Comparison of ENCODE assay signal across 32 cellular contexts in genomic region chr17:39593371-39593770, GRCh38. TPM values are rescaled to one million over a fixed set of nuclear protein-coding genes. Genes with fewer than 3 reads are reported as not detected.
"Had no signal": no experiment of that assay in that cellular context is flagged by ENCODE, and none has a peak within 500 bp of the region (broad histone marks: within the 10 kb centered on the region; RNA-seq: fewer than 3 reads in every experiment).

No MANE protein-coding gene starts in this region.

- H3K9me3 ChIP-seq: esophagus squamous epithelium, gastrocnemius medialis, heart right ventricle, left lung had no signal

- H3K4me1 ChIP-seq: gastrocnemius medialis had no signal

- DNase-seq: dermis blood vessel endothelial cell; dorsolateral prefrontal cortex; effector CD4-positive, alpha-beta T cell; effector memory CD4-positive, alpha-beta T cell; erythroblast; esophagus squamous epithelium; foreskin fibroblast; foreskin melanocyte; gastrocnemius medialis; glutamatergic neuron; head of caudate nucleus; heart right ventricle; hippocampal formation; left cardiac atrium; left lung; left ventricle myocardium superior; mammary epithelial cell; mesendoderm; midbrain; naive B cell; naive thymus-derived CD8-positive, alpha-beta T cell had no signal

- ATAC-seq: esophagus mucosa; gastrocnemius medialis; heart right ventricle; left cardiac atrium; left lung; left ventricle myocardium superior; naive thymus-derived CD8-positive, alpha-beta T cell had no signal

- H3K27ac ChIP-seq: coronary artery, epithelial cell of prostate, esophagus squamous epithelium, gastrocnemius medialis, heart right ventricle, left lung had no signal

- FAIRE-seq: colon, islet of Langerhans, keratinocyte had no signal

- H3K36me3 ChIP-seq: esophagus squamous epithelium, gastrocnemius medialis, heart right ventricle, left lung had no signal

- H3K4me3 ChIP-seq: coronary artery, dorsolateral prefrontal cortex, esophagus squamous epithelium, gastrocnemius medialis, heart right ventricle, left lung, lung had no signal

RNA-seq across cellular contexts. Expression of gene NEUROD2, which starts 14.3 kb away (rescaled TPM):
- total RNA-seq: dermis blood vessel endothelial cell; esophagus mucosa; esophagus squamous epithelium; gastrocnemius medialis; glomerular endothelial cell; heart right ventricle; kidney epithelial cell; left cardiac atrium; left lung; left ventricle myocardium superior; lung; mammary epithelial cell; mucosa of gallbladder; naive thymus-derived CD8-positive, alpha-beta T cell had no signal
- polyA plus RNA-seq: heart right ventricle; keratinocyte; mammary epithelial cell; naive thymus-derived CD8-positive, alpha-beta T cell had no signal

RNA-seq across cellular contexts. Expression of gene PPP1R1B, which starts 33.4 kb away (rescaled TPM):
- total RNA-seq: dermis blood vessel endothelial cell; glomerular endothelial cell; kidney epithelial cell; mononuclear cell; naive thymus-derived CD8-positive, alpha-beta T cell had no signal
- polyA plus RNA-seq: naive thymus-derived CD8-positive, alpha-beta T cell had no signal
